Comparison of ENCODE assay signal across 8 cellular contexts in the genomic region with DNA sequence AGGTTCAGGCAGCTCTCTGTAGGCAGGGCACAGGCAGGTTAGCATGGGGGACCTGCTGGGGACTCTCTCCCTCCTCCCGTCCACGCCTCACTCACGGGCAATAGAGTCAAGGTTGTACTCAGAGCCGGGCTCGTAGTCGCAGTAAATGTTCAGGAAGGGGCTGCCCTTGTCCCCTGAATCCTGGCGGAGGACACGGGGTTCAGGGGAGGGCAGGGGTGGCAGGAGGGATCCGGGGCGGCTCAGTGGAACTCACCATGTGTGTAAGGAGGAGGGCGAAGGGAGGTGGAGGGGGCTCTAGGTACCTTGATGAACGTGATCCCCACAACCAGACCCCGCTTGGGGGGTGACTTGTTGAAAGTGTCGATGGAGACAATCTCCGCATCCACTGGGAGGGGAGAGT. TPM values are rescaled to one million over a fixed set of nuclear protein-coding genes. Genes with fewer than 3 reads are reported as not detected.
A peak's percentile ranks its signal among the peaks of the same experiment; 100 is the strongest.
DNase-seq lines count a peak whose midpoint lies in the region; ATAC-seq and TF ChIP-seq lines count a peak whose summit lies in the region.

No MANE protein-coding gene starts in this region.

- POLR2A ChIA-PET in RWPE1 (lab: Yijun Ruan, JAX; ENCODE audit: low non-redundant PET) = no interaction called here

- H3K4me2 ChIP-seq in parathyroid adenoma (ENCODE audit: low read length) = peak overlapping the region; percentile 88

- no peaks in the 10 kb centered on the region for H3K79me2 ChIP-seq in parathyroid adenoma

- H3K9me3 ChIP-seq in esophagus muscularis mucosa = no peaks in the 10 kb centered on the region
- no peaks in the 10 kb centered on the region for H3K9me3 ChIP-seq in parathyroid adenoma (ENCODE audit: control insufficient read depth, low read length)

- TF ChIP-seq POLR2A in esophagus muscularis mucosa (IDR thresholded peaks at IDR 0.05; ENCODE audit: low read depth) = no peak

- peak overlapping the region; percentile 89 for H3K27ac ChIP-seq in RWPE1
- peak overlapping the region in 1 of 4 donors; percentile 90 for H3K27ac ChIP-seq in esophagus muscularis mucosa (replicated peaks in 1 of 4)
- H3K27ac ChIP-seq in parathyroid adenoma = no peak overlapping the region

- WGBS in esophagus muscularis mucosa = 88% methylated on average over 14 of the region's 15 CpGs

- CTCF ChIA-PET in RWPE1 (lab: Yijun Ruan, JAX) = interaction anchor here (0.9 to 1.5 kb wide), 5 partner anchors 12 to 215 kb away, joined by 3 to 7 read pairs (median 3); no protein-coding TSS in a partner anchor

- no peak overlapping the region for H3K9ac ChIP-seq in parathyroid adenoma

- H3K4me3 ChIP-seq in GM08714 (ENCODE audit: low read length) (peak overlapping the region; percentile 91; the same call in 1 of the 2 replicates), esophagus muscularis mucosa (peak overlapping the region; percentile 62 to 88 (median 66)), parathyroid adenoma (ENCODE audit: low read depth, low read length) (peak overlapping the region; percentile 89)

- peaks cover 12 to 29% (median 24%) of the 10 kb centered on the region in 4 donors for H3K4me1 ChIP-seq in esophagus muscularis mucosa
- peaks cover 3% of the 10 kb centered on the region for H3K4me1 ChIP-seq in parathyroid adenoma

- no peak for ATAC-seq in HG02759 (IDR thresholded peaks at IDR 0.05; ENCODE audit: unreplicated experiment)

- H3K27me3 ChIP-seq in esophagus muscularis mucosa (peaks cover 0 to 11% (median 0%) of the 10 kb centered on the region in 4 donors), parathyroid adenoma (ENCODE audit: control insufficient read depth, insufficient read depth, low read length) (no peaks in the 10 kb centered on the region)

- DNase-seq in RWPE1 (ENCODE audit: low spot score) (no peak), esophagus muscularis mucosa (ENCODE audit: extremely low spot score) (no peak), middle frontal gyrus (ENCODE audit: extremely low spot score, low spot score) (no peak), NCI-H1436 (lab: John Stamatoyannopoulos, UW) (no peak), HCEC 1CT (no peak)

- intact Hi-C loops in esophagus muscularis mucosa (cut with DNase I) = loop anchor here (5.0 kb wide), 1 partner anchor 46 kb away; no protein-coding TSS in a partner anchor

- H3K36me3 ChIP-seq in esophagus muscularis mucosa (peaks cover 5 to 30% (median 22%) of the 10 kb centered on the region in 4 donors), parathyroid adenoma (ENCODE audit: control insufficient read depth, insufficient read depth, low read length) (no peaks in the 10 kb centered on the region)

- no peak for TF ChIP-seq EP300 in esophagus muscularis mucosa (IDR thresholded peaks at IDR 0.05)

- no peak for TF ChIP-seq CTCF in RWPE1 (conservative IDR thresholded peaks at IDR 0.05; ENCODE audit: low read depth)
- TF ChIP-seq CTCF in esophagus muscularis mucosa (IDR thresholded peaks at IDR 0.05) = no peak
- TF ChIP-seq CTCF in parathyroid adenoma (IDR thresholded peaks at IDR 0.05) = no peak

- peak overlapping the region; percentile 80 for H2AFZ ChIP-seq in parathyroid adenoma

RNA-seq across cellular contexts. Expression of gene KPTN, which starts 0.8 kb away (rescaled TPM):
- total RNA-seq in esophagus muscularis mucosa = 1 to 10 TPM; 2.3 to 9.4 (median 5.2) TPM

RNA-seq across cellular contexts. Expression of gene SLC8A2, which starts 11.5 kb away (rescaled TPM):
- total RNA-seq in esophagus muscularis mucosa = 10 to 100 TPM in 2 of 4 donors, 1 to 10 TPM in 2; 6.2 to 18.7 (median 10.4) TPM

RNA-seq across cellular contexts. Expression of gene NAPA, which starts 31.7 kb away (rescaled TPM):
- 100 to 1,000 TPM; 109 to 164 (median 148) TPM for total RNA-seq in esophagus muscularis mucosa
